Comparison of ENCODE assay signal across 12 cellular contexts in the genomic region with DNA sequence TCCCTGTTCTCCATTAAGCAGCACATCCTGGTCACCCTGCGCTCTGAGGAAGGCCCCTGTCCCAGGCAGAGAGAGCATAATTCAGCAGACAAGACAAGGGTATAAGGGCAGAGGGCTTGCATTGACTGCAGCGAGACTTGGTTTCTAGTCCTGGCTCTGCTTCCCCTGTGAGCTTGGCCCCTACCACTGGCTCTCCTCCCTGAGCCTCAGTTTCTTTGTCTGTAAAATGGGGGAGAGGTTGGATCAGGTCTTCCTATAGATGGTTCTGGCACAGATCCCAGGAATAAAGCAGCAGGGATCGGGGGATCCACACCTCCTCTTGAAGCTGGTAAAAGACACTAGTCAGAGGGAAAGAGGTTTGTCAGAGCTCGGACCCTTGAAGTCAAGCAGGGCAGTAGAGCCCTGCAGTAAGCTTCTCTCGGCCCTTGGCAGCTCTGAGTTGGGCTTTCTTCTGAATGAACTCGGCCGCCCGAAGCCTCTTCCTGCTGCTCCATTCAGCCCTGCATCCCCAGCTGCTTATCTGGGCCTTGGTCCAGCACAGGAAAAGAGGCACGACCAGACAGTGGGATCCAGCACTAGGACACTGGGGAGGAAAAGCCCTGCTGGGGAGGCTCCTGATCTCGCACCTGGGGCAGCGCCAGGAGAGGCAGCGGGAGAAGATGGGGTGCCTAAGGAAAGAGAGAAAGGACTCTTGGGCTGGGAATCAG. TPM values are rescaled to one million over a fixed set of nuclear protein-coding genes. Genes with fewer than 3 reads are reported as not detected.
A peak's percentile ranks its signal among the peaks of the same experiment; 100 is the strongest.
DNase-seq lines count a peak whose midpoint lies in the region; ATAC-seq, FAIRE-seq and TF ChIP-seq lines count a peak whose summit lies in the region.
"Had no signal": no experiment of that assay in that cellular context is flagged by ENCODE, and none has a peak within 500 bp of the region (broad histone marks: within the 10 kb centered on the region; RNA-seq: fewer than 3 reads in every experiment).

No MANE protein-coding gene starts in this region.

- BruUV-seq in K562 (replicated peaks; lab: Mats Ljungman, UMichigan) (no TSS peak), Calu3 (replicated peaks; lab: Mats Ljungman, UMichigan) (no TSS peak)

- CTCF ChIA-PET in K562 (lab: Yijun Ruan, JAX; ENCODE audit: low intra/inter-chr PET ratio) (no interaction called here), Calu3 (lab: Charles Lee) (interaction anchor here (0.6 to 1.6 kb wide), 2 partner anchors 17 to 30 kb away, joined by 3 read pairs; no protein-coding TSS in a partner anchor)

- in situ Hi-C loops in K562 (cut with MboI) = no loop called here

- TF ChIP-seq EP300 in K562 (IDR thresholded peaks at IDR 0.05; ENCODE audit: low read length) = no peak

- 26% methylated on average over 12 of the region's 12 CpGs for WGBS in K562 (ENCODE audit: insufficient coverage, low coverage, missing lambda C conversion rate)

- peaks cover 48% of the 10 kb centered on the region for H3K79me2 ChIP-seq in K562 (ENCODE audit: control insufficient read depth, insufficient read depth, low read length)

- H2AFZ ChIP-seq in K562 (ENCODE audit: low read depth, low read length) = peak overlapping the region; percentile 88

- FAIRE-seq in K562 (lab: Jason Lieb, UNC) = peak; percentile 23

- TF ChIP-seq CTCF in K562 (IDR thresholded peaks at IDR 0.05 in 2 of 3, conservative IDR thresholded peaks at IDR 0.05 in 1 of 3; ENCODE audit: insufficient read depth in 2 of 3, low read depth in 1 of 3, low read length in 3 of 3) (no peak), Calu3 (IDR thresholded peaks at IDR 0.05; ENCODE audit: unreplicated experiment) (no peak)

- POLR2A ChIA-PET in K562 (lab: Yijun Ruan, JAX) = interaction anchor here (0.9 to 3.3 kb wide), 5 partner anchors 11 to 36 kb away, joined by 3 to 20 read pairs (median 4); no protein-coding TSS in a partner anchor

- H3K9me3 ChIP-seq in HUES48 (ENCODE audit: control insufficient read depth, insufficient read depth, low read length) (no peaks in the 10 kb centered on the region), K562 (replicated peaks; ENCODE audit: control insufficient read depth, insufficient read depth, low read depth, low read length) (no peaks in the 10 kb centered on the region)
- H3K9me3 ChIP-seq: thyroid gland had no signal

- 0 out of 2 replicates have a peak, but pooled peaks cover 3% of the 10 kb centered on the region for H4K20me1 ChIP-seq in K562 (replicated peaks; ENCODE audit: control insufficient read depth, insufficient read depth, low read length)

- no peak overlapping the region for H3K27ac Mint-ChIP-seq in activated naive CD4-positive, alpha-beta T cell treated with anti-CD3 and anti-CD28 coated beads, Interleukin-2, amount 50 U/mL, for 72 hours
- H3K27ac Mint-ChIP-seq in Calu3 (ENCODE audit: unreplicated experiment) = no peak overlapping the region
- H3K27ac Mint-ChIP-seq: activated CD8-positive, alpha-beta memory T cell treated with anti-CD3 and anti-CD28 coated beads, Interleukin-2, amount 10 ng/mL, durations not matched to agents 7 days and 5 days had no signal

- no peak overlapping the region for H3K4me3 Mint-ChIP-seq in Calu3 (ENCODE audit: low read depth, unreplicated experiment)
- H3K4me3 Mint-ChIP-seq: activated CD8-positive, alpha-beta memory T cell treated with anti-CD3 and anti-CD28 coated beads, Interleukin-2, amount 10 ng/mL, durations not matched to agents 7 days and 5 days had no signal

- no peaks in the 10 kb centered on the region for H3K36me3 ChIP-seq in HUES48 (ENCODE audit: control insufficient read depth, insufficient read depth, low read length)
- no peaks in the 10 kb centered on the region for H3K36me3 ChIP-seq in K562 (ENCODE audit: control insufficient read depth, insufficient read depth, low read length)
- H3K36me3 ChIP-seq: thyroid gland had no signal

- H3K9me3 Mint-ChIP-seq in activated naive CD4-positive, alpha-beta T cell treated with anti-CD3 and anti-CD28 coated beads, Interleukin-2, amount 50 U/mL, for 72 hours = no peaks in the 10 kb centered on the region
- H3K9me3 Mint-ChIP-seq in Calu3 (ENCODE audit: low read depth, unreplicated experiment) = no peaks in the 10 kb centered on the region

- TF ChIP-seq RAD21 in K562 (CRISPR knock-in tag; conservative IDR thresholded peaks at IDR 0.05 in 1 of 2, IDR thresholded peaks at IDR 0.05 in 1 of 2) = no peak

- no peak overlapping the region for H3K9ac ChIP-seq in HUES48 (ENCODE audit: low read depth, low read length)
- peak overlapping the region; percentile 74 to 93 for H3K9ac ChIP-seq in K562 (ENCODE audit: insufficient read depth in 1 of 2, low read depth in 2 of 2, low read length in 2 of 2)

- peaks cover 33% of the 10 kb centered on the region for H3K4me1 Mint-ChIP-seq in Calu3 (ENCODE audit: low read depth, unreplicated experiment)
- H3K4me1 Mint-ChIP-seq: activated CD8-positive, alpha-beta memory T cell treated with anti-CD3 and anti-CD28 coated beads, Interleukin-2, amount 10 ng/mL, durations not matched to agents 7 days and 5 days had no signal

- H3K4me2 ChIP-seq in K562 (ENCODE audit: insufficient read depth, low read length) = peak overlapping the region; percentile 87

- H3K27me3 Mint-ChIP-seq in Calu3 (ENCODE audit: unreplicated experiment) = peaks cover 97% of the 10 kb centered on the region

- H3K4me1 ChIP-seq in HUES48 (ENCODE audit: control insufficient read depth, insufficient read depth, low read length) (peaks cover 31% of the 10 kb centered on the region), K562 (replicated peaks in 1 of 2; ENCODE audit: control insufficient read depth in 2 of 2, insufficient read depth in 2 of 2, low read length in 2 of 2) (peaks cover 47 to 51% of the 10 kb centered on the region in 2 experiments)

- DNase-seq in K562 (ENCODE audit: extremely low read depth in 1 of 4, low spot score in 3 of 4) (peak in 2 of 4 experiments; percentile 48 to 54), left colon (peak; percentile 65 to 68), smooth muscle cell of the brain vasculature (ENCODE audit: low read depth, low spot score) (peak; percentile 67), activated T-cell treated with anti-CD3 and anti-CD28 coated beads for 4 hours (no peak), Calu3 (no peak)
- no peak for DNase-seq in activated naive CD4-positive, alpha-beta T cell treated with anti-CD3 and anti-CD28 coated beads, Interleukin-2, amount 50 U/mL, for 72 hours (ENCODE audit: low spot score in 2 of 2)
- DNase-seq: activated CD8-positive, alpha-beta memory T cell treated with anti-CD3 and anti-CD28 coated beads, Interleukin-2, amount 10 ng/mL, durations not matched to agents 7 days and 5 days; kidney glomerular epithelial cell had no signal

- intact Hi-C loops in K562 (cut with micrococcal nuclease) (loop anchor here (2.0 kb wide), 1 partner anchor 37 kb away; no protein-coding TSS in a partner anchor), left colon (cut with DNase I, micrococcal nuclease) (no loop called here), Calu3 (cut with micrococcal nuclease; ENCODE audit: unreplicated experiment) (no loop called here)

- H3K4me3 ChIP-seq in HUES48 (ENCODE audit: low read depth, low read length) (0 out of 2 replicates have a peak overlapping the region, but pooled peaks have one; percentile 78), K562 (peak overlapping the region; percentile 72)
- H3K4me3 ChIP-seq: thyroid gland had no signal

- no peak for TF ChIP-seq POLR2A in K562 (conservative IDR thresholded peaks at IDR 0.05)

- no peak overlapping the region for H3K27ac ChIP-seq in HUES48 (ENCODE audit: low read depth, low read length)
- peak overlapping the region; percentile 69 for H3K27ac ChIP-seq in K562 (ENCODE audit: extremely low read depth, low read depth, low read length)

- H3K36me3 Mint-ChIP-seq in activated naive CD4-positive, alpha-beta T cell treated with anti-CD3 and anti-CD28 coated beads, Interleukin-2, amount 50 U/mL, for 72 hours = peaks cover 0 to 11% of the 10 kb centered on the region in 2 donors
- no peaks in the 10 kb centered on the region for H3K36me3 Mint-ChIP-seq in Calu3 (ENCODE audit: insufficient read depth, unreplicated experiment)
- H3K36me3 Mint-ChIP-seq: activated CD8-positive, alpha-beta memory T cell treated with anti-CD3 and anti-CD28 coated beads, Interleukin-2, amount 10 ng/mL, durations not matched to agents 7 days and 5 days had no signal

- ATAC-seq in K562 (peak; percentile 1), left colon (no peak), GM21723 (IDR thresholded peaks at IDR 0.05; ENCODE audit: unreplicated experiment) (no peak)
- ATAC-seq in activated naive CD4-positive, alpha-beta T cell treated with anti-CD3 and anti-CD28 coated beads, Interleukin-2, amount 50 U/mL, for 72 hours = no peak
- ATAC-seq: activated CD8-positive, alpha-beta memory T cell treated with anti-CD3 and anti-CD28 coated beads, Interleukin-2, amount 10 ng/mL, durations not matched to agents 7 days and 5 days had no signal

- H3K9me1 ChIP-seq in K562 (ENCODE audit: control insufficient read depth, insufficient read depth, low read length) = no peaks in the 10 kb centered on the region

- H3K27me3 ChIP-seq in HUES48 (ENCODE audit: control insufficient read depth, insufficient read depth, low read length) = peaks cover 4% of the 10 kb centered on the region; the same call in 1 of the 2 replicates
- no peaks in the 10 kb centered on the region for H3K27me3 ChIP-seq in K562 (ENCODE audit: control insufficient read depth in 2 of 2, insufficient read depth in 2 of 2, low read length in 2 of 2)
- H3K27me3 ChIP-seq: thyroid gland had no signal

TF ChIP-seq in K562, 482 proteins besides CTCF, POLR2A, EP300 and RAD21 (continues in another document):
- TF ChIP-seq NFATC3 (IDR thresholded peaks at IDR 0.05) = no peak

RNA-seq across cellular contexts. Expression of a gene that starts 2.1 kb away (rescaled TPM):
- total RNA-seq in K562 (2011; cell fraction: chromatin; rRNA removed; ENCODE audit: low replicate concordance) = 19.2 and 27.7 TPM in 2 replicates
- 19.9 and 20.2 TPM in 2 replicates for total RNA-seq in K562 (2011; cell fraction: nucleolus; rRNA removed)
- total RNA-seq in K562 (2011; cell fraction: nucleoplasm; rRNA removed) = 24.8 and 32.7 TPM in 2 replicates
- total RNA-seq in K562 (2014; rRNA removed) (4.1 and 7.1 TPM in 2 replicates), K562 (2014; rRNA removed; fragmentation: Illumina TruSeq; extraction: Trizol) (3.7 and 5.2 TPM in 2 replicates), K562 (2015; rRNA removed; fragmentation: Illumina TruSeq; extraction: Trizol) (2.4 and 5.5 TPM in 2 replicates), K562 (2021) (24.9 and 27.6 TPM in 2 replicates), left colon (100 to 1,000 TPM; 118 to 200 TPM), Calu3 (2022) (0.61 TPM in 1 of 2 replicates, not detected in the other)
- polyA plus RNA-seq in K562 (2011; rRNA removed) (1.3 and 3.0 TPM in 2 replicates), K562 (2014; fragmentation: Illumina TruSeq; extraction: Trizol) (16.2 and 20.5 TPM in 2 replicates), K562 (2014; fragmentation: Nextera tagmentation; extraction: Ambion mirVana) (1 to 10 TPM; 1.2 to 1.4 TPM), K562 (2014; rRNA removed) (4.9 and 5.3 TPM in 2 replicates)
- 2.3 and 2.9 TPM in 2 replicates for polyA plus RNA-seq in K562 (2011; cell fraction: cytosol; rRNA removed)
- 4.5 and 7.2 TPM in 2 replicates for polyA plus RNA-seq in K562 (2011; cell fraction: nucleus; rRNA removed)
- polyA plus RNA-seq in K562 (2012) = 17.1 and 21.9 TPM in 2 replicates
- 4.1 and 4.8 TPM in 2 replicates for polyA minus RNA-seq in K562 (2011; rRNA and poly(A)+ RNA removed)
- 15.2 and 25.1 TPM in 2 replicates for polyA minus RNA-seq in K562 (2011; cell fraction: cytosol; rRNA and poly(A)+ RNA removed)
- 3.4 and 5.2 TPM in 2 replicates for polyA minus RNA-seq in K562 (2011; cell fraction: nucleus; rRNA and poly(A)+ RNA removed)
- total RNA-seq in activated naive CD4-positive, alpha-beta T cell treated with anti-CD3 and anti-CD28 coated beads, Interleukin-2, amount 50 U/mL, for 72 hours = under 1 TPM; 0.14 to 0.61 TPM
- total RNA-seq: activated CD8-positive, alpha-beta memory T cell treated with anti-CD3 and anti-CD28 coated beads, Interleukin-2, amount 10 ng/mL, durations not matched to agents 7 days and 5 days; MCF 10A had no signal

Comparison
In these comparisons a context has a peak if more than half of its experiments do, and no peak if none do; other contexts are left out.
1. DNase-seq: peak in left colon (2 of 2) and smooth muscle cell of the brain vasculature (single experiment); none in activated naive CD4-positive, alpha-beta T cell treated with anti-CD3 and anti-CD28 coated beads, Interleukin-2, amount 50 U/mL, for 72 hours (0 of 2), activated T-cell treated with anti-CD3 and anti-CD28 coated beads for 4 hours (single experiment) and Calu3 (single experiment).